In genomic region chr19:50510700-50511068, GRCh38 we compare ENCODE assay signal across 8 cellular contexts. TPM values are rescaled to one million over a fixed set of nuclear protein-coding genes. Genes with fewer than 3 reads are reported as not detected.
A peak's percentile ranks its signal among the peaks of the same experiment; 100 is the strongest.
DNase-seq lines count a peak whose midpoint lies in the region; ATAC-seq and TF ChIP-seq lines count a peak whose summit lies in the region.

No MANE protein-coding gene starts in this region.

- no peaks in the 10 kb centered on the region for H3K36me3 ChIP-seq in CD8-positive, alpha-beta T cell (ENCODE audit: insufficient read depth, low read length)
- no peaks in the 10 kb centered on the region for H3K36me3 ChIP-seq in Karpas-422 (ENCODE audit: insufficient read depth, low read length)
- H3K36me3 ChIP-seq in iPS-20b (ENCODE audit: insufficient read depth, low read depth, low read length), result no peaks in the 10 kb centered on the region
- H3K36me3 ChIP-seq in stomach smooth muscle (ENCODE audit: control insufficient read depth in 2 of 2, insufficient read depth in 2 of 2, low read length in 2 of 2), result no peaks in the 10 kb centered on the region

- no peaks in the 10 kb centered on the region for H4K20me1 ChIP-seq in Karpas-422 (ENCODE audit: insufficient read depth, low read depth, low read length)

- peaks cover 11% of the 10 kb centered on the region for H3K36me3 Mint-ChIP-seq in CD8-positive, alpha-beta T cell
- peaks cover 12% of the 10 kb centered on the region for H3K36me3 Mint-ChIP-seq in activated T-helper 1 cell treated with anti-CD3 and anti-CD28 coated beads, Interleukin-12 subunit alpha, Interleukin-12 subunit beta, Interleukin-2, Interleukin-4 antibody, amounts not matched to agents 30 ng/mL and 10 ng/mL and 1 ng/mL, durations not matched to agents 14 hours and 24 hours and 36 hours (ENCODE audit: low read depth)

- H3K9ac ChIP-seq in Karpas-422 (ENCODE audit: low read length) (peak overlapping the region; percentile 78), iPS-20b (ENCODE audit: low read depth, low read length) (no peak overlapping the region), stomach smooth muscle (ENCODE audit: low read length in 2 of 2) (peak overlapping the region; percentile 70 to 82)

- H3K4me1 Mint-ChIP-seq in CD8-positive, alpha-beta T cell (ENCODE audit: low read depth), result peaks cover 16% of the 10 kb centered on the region
- H3K4me1 Mint-ChIP-seq in activated T-helper 1 cell treated with anti-CD3 and anti-CD28 coated beads, Interleukin-12 subunit alpha, Interleukin-12 subunit beta, Interleukin-2, Interleukin-4 antibody, amounts not matched to agents 30 ng/mL and 10 ng/mL and 1 ng/mL, durations not matched to agents 14 hours and 24 hours and 36 hours (ENCODE audit: low read depth), result peaks cover 18% of the 10 kb centered on the region

- H3K79me2 ChIP-seq in Karpas-422 (ENCODE audit: low read length), result no peaks in the 10 kb centered on the region; the same call in 1 of the 2 replicates

- H3K9me2 ChIP-seq in Karpas-422 (replicated peaks; ENCODE audit: insufficient read depth, low read length), result no peaks in the 10 kb centered on the region

- H3K27ac Mint-ChIP-seq in CD8-positive, alpha-beta T cell, result peak overlapping the region; percentile 99
- H3K27ac Mint-ChIP-seq in activated T-helper 1 cell treated with anti-CD3 and anti-CD28 coated beads, Interleukin-12 subunit alpha, Interleukin-12 subunit beta, Interleukin-2, Interleukin-4 antibody, amounts not matched to agents 30 ng/mL and 10 ng/mL and 1 ng/mL, durations not matched to agents 14 hours and 24 hours and 36 hours, result peak overlapping the region; percentile 99

- ATAC-seq in CD8-positive, alpha-beta T cell, result no peak
- ATAC-seq in GM21423 (IDR thresholded peaks at IDR 0.05; ENCODE audit: unreplicated experiment) (no peak), HG03135 (IDR thresholded peaks at IDR 0.05; ENCODE audit: unreplicated experiment) (no peak)

- peak overlapping the region; percentile 66 for H2AFZ ChIP-seq in Karpas-422 (ENCODE audit: low read length)

- no peak for DNase-seq in CD8-positive, alpha-beta T cell
- no peak for DNase-seq in Karpas-422
- DNase-seq in activated T-helper 1 cell treated with anti-CD3 and anti-CD28 coated beads, Interleukin-12 subunit alpha, Interleukin-12 subunit beta, Interleukin-2, Interleukin-4 antibody, amounts not matched to agents 30 ng/mL and 10 ng/mL and 1 ng/mL, durations not matched to agents 14 hours and 24 hours and 36 hours (ENCODE audit: low spot score), result no peak
- DNase-seq in DMS53 (lab: John Stamatoyannopoulos, UW), result no peak

- intact Hi-C loops in CD8-positive, alpha-beta T cell (cut with DNase I, micrococcal nuclease), result loop anchor here (1.0 to 10.0 kb wide), 14 partner anchors 34 to 1638 kb away; partner anchors contain the start of genes EMC10 (in 2 of the 2), GARIN5A (in 2 of the 2), NR1H2 (in 2 of the 2) and CLDND2 (in 1 of the 2)
- intact Hi-C loops in activated T-helper 1 cell treated with anti-CD3 and anti-CD28 coated beads, Interleukin-12 subunit alpha, Interleukin-12 subunit beta, Interleukin-2, Interleukin-4 antibody, amounts not matched to agents 30 ng/mL and 10 ng/mL and 1 ng/mL, durations not matched to agents 14 hours and 24 hours and 36 hours (cut with micrococcal nuclease), result loop anchor here (1.0 to 2.0 kb wide), 13 partner anchors 34 to 870 kb away; partner anchors contain the start of genes CTU1, EMC10, GARIN5A and KCNC3

- H3K9me3 ChIP-seq in CD8-positive, alpha-beta T cell (ENCODE audit: low read length), result no peaks in the 10 kb centered on the region
- H3K9me3 ChIP-seq in Karpas-422 (ENCODE audit: low read length), result no peaks in the 10 kb centered on the region
- H3K9me3 ChIP-seq in iPS-20b (ENCODE audit: insufficient read depth, low read depth, low read length), result peaks cover 14% of the 10 kb centered on the region
- no peaks in the 10 kb centered on the region for H3K9me3 ChIP-seq in stomach smooth muscle (ENCODE audit: control insufficient read depth in 2 of 2, low read length in 2 of 2)

- H3K9me3 Mint-ChIP-seq in CD8-positive, alpha-beta T cell, result no peaks in the 10 kb centered on the region
- no peaks in the 10 kb centered on the region for H3K9me3 Mint-ChIP-seq in activated T-helper 1 cell treated with anti-CD3 and anti-CD28 coated beads, Interleukin-12 subunit alpha, Interleukin-12 subunit beta, Interleukin-2, Interleukin-4 antibody, amounts not matched to agents 30 ng/mL and 10 ng/mL and 1 ng/mL, durations not matched to agents 14 hours and 24 hours and 36 hours

- H3K27me3 Mint-ChIP-seq in CD8-positive, alpha-beta T cell (ENCODE audit: low read depth), result peaks cover 4% of the 10 kb centered on the region
- H3K27me3 Mint-ChIP-seq in activated T-helper 1 cell treated with anti-CD3 and anti-CD28 coated beads, Interleukin-12 subunit alpha, Interleukin-12 subunit beta, Interleukin-2, Interleukin-4 antibody, amounts not matched to agents 30 ng/mL and 10 ng/mL and 1 ng/mL, durations not matched to agents 14 hours and 24 hours and 36 hours (ENCODE audit: insufficient read depth), result peaks cover 5% of the 10 kb centered on the region

- H3K27ac ChIP-seq in CD8-positive, alpha-beta T cell (ENCODE audit: low read depth, low read length), result peak overlapping the region; percentile 90
- H3K27ac ChIP-seq in Karpas-422 (ENCODE audit: low read length) (peak overlapping the region; percentile 12; the same call in 1 of the 2 replicates), iPS-20b (ENCODE audit: low read length) (no peak overlapping the region), stomach smooth muscle (ENCODE audit: low read length) (peak overlapping the region; percentile 24)

- POLR2A ChIA-PET in CD8-positive, alpha-beta T cell (lab: Charles Lee), result interaction anchor here (1.2 to 1.5 kb wide), 6 partner anchors 32 to 214 kb away, joined by 3 to 10 read pairs (median 6); partner anchors contain the start of genes NR1H2 and POLD1

- no peaks in the 10 kb centered on the region for H3K27me3 ChIP-seq in CD8-positive, alpha-beta T cell (ENCODE audit: insufficient read depth, low read length)
- no peaks in the 10 kb centered on the region for H3K27me3 ChIP-seq in Karpas-422 (ENCODE audit: low read length)
- peaks cover 5% of the 10 kb centered on the region; the same call in 1 of the 2 replicates for H3K27me3 ChIP-seq in iPS-20b (ENCODE audit: insufficient read depth, low read length)
- peaks cover 0 to 3% of the 10 kb centered on the region in 2 donors for H3K27me3 ChIP-seq in stomach smooth muscle (ENCODE audit: control insufficient read depth in 1 of 2, insufficient read depth in 2 of 2, low read length in 2 of 2)

- TF ChIP-seq CTCF in CD8-positive, alpha-beta T cell (IDR thresholded peaks at IDR 0.05), result no peak

- H3K4me3 Mint-ChIP-seq in CD8-positive, alpha-beta T cell, result peak overlapping the region; percentile 91
- peak overlapping the region; percentile 96 for H3K4me3 Mint-ChIP-seq in activated T-helper 1 cell treated with anti-CD3 and anti-CD28 coated beads, Interleukin-12 subunit alpha, Interleukin-12 subunit beta, Interleukin-2, Interleukin-4 antibody, amounts not matched to agents 30 ng/mL and 10 ng/mL and 1 ng/mL, durations not matched to agents 14 hours and 24 hours and 36 hours

- CTCF ChIA-PET in CD8-positive, alpha-beta T cell (lab: Charles Lee), result interaction anchor here (1.7 kb wide), 1 partner anchor 50 kb away, joined by 4 read pairs; no protein-coding TSS in a partner anchor

- H3K4me3 ChIP-seq in CD8-positive, alpha-beta T cell (ENCODE audit: low read depth, low read length), result peak overlapping the region; percentile 93
- H3K4me3 ChIP-seq in Karpas-422 (ENCODE audit: low read length) (peak overlapping the region; percentile 77), iPS-20b (ENCODE audit: low read length) (peak overlapping the region; percentile 60; the same call in 1 of the 2 replicates), stomach smooth muscle (ENCODE audit: low read length in 2 of 2) (peak overlapping the region; percentile 75 to 87)

- peak overlapping the region; percentile 78 for H3K4me2 ChIP-seq in Karpas-422 (ENCODE audit: low read depth, low read length, poor library complexity, severe bottlenecking)

- H3K4me1 ChIP-seq in CD8-positive, alpha-beta T cell (ENCODE audit: insufficient read depth, low read length), result peaks cover 16% of the 10 kb centered on the region
- peaks cover 16% of the 10 kb centered on the region for H3K4me1 ChIP-seq in Karpas-422 (ENCODE audit: low read length)
- no peaks in the 10 kb centered on the region for H3K4me1 ChIP-seq in iPS-20b (ENCODE audit: insufficient read depth, low read length)
- peaks cover 12% of the 10 kb centered on the region for H3K4me1 ChIP-seq in stomach smooth muscle (ENCODE audit: control insufficient read depth, insufficient read depth, low read length)

RNA-seq across cellular contexts. Expression of gene JOSD2, which starts 0.3 kb away (rescaled TPM):
- 1 to 10 TPM; 8.8 to 9.9 TPM for total RNA-seq in CD8-positive, alpha-beta T cell
- total RNA-seq in Karpas-422 (2014; rRNA removed; shearing (Covaris generic); ENCODE audit: low replicate concordance), result 15.8 and 42.3 TPM in 2 replicates
- total RNA-seq in activated T-helper 1 cell treated with anti-CD3 and anti-CD28 coated beads, Interleukin-12 subunit alpha, Interleukin-12 subunit beta, Interleukin-2, Interleukin-4 antibody, amounts not matched to agents 30 ng/mL and 10 ng/mL and 1 ng/mL, durations not matched to agents 14 hours and 24 hours and 36 hours, result 38.5 and 41.7 TPM in 2 replicates

RNA-seq across cellular contexts. Expression of gene ASPDH, which starts 3.0 kb away (rescaled TPM):
- total RNA-seq in CD8-positive, alpha-beta T cell, result not detected
- not detected in 2 replicates for total RNA-seq in Karpas-422 (2014; rRNA removed; shearing (Covaris generic); ENCODE audit: low replicate concordance)
- not detected in 2 replicates for total RNA-seq in activated T-helper 1 cell treated with anti-CD3 and anti-CD28 coated beads, Interleukin-12 subunit alpha, Interleukin-12 subunit beta, Interleukin-2, Interleukin-4 antibody, amounts not matched to agents 30 ng/mL and 10 ng/mL and 1 ng/mL, durations not matched to agents 14 hours and 24 hours and 36 hours

RNA-seq across cellular contexts. Expression of gene GARIN5A, which starts 34.0 kb away (rescaled TPM):
- under 1 TPM in 1 of 2 experiments, not detected in 1; 0.33 TPM for total RNA-seq in CD8-positive, alpha-beta T cell
- 1.2 TPM in 1 of 2 replicates, not detected in the other for total RNA-seq in Karpas-422 (2014; rRNA removed; shearing (Covaris generic); ENCODE audit: low replicate concordance)
- total RNA-seq in activated T-helper 1 cell treated with anti-CD3 and anti-CD28 coated beads, Interleukin-12 subunit alpha, Interleukin-12 subunit beta, Interleukin-2, Interleukin-4 antibody, amounts not matched to agents 30 ng/mL and 10 ng/mL and 1 ng/mL, durations not matched to agents 14 hours and 24 hours and 36 hours, result 0.39 and 0.88 TPM in 2 replicates

RNA-seq across cellular contexts. Expression of gene EMC10, which starts 34.4 kb away (rescaled TPM):
- total RNA-seq in CD8-positive, alpha-beta T cell, result 100 to 1,000 TPM in 1 of 2 experiments, 10 to 100 TPM in 1; 96.7 to 104 TPM
- total RNA-seq in Karpas-422 (2014; rRNA removed; shearing (Covaris generic); ENCODE audit: low replicate concordance), result 63.7 and 93.4 TPM in 2 replicates
- total RNA-seq in activated T-helper 1 cell treated with anti-CD3 and anti-CD28 coated beads, Interleukin-12 subunit alpha, Interleukin-12 subunit beta, Interleukin-2, Interleukin-4 antibody, amounts not matched to agents 30 ng/mL and 10 ng/mL and 1 ng/mL, durations not matched to agents 14 hours and 24 hours and 36 hours, result 90.0 and 95.4 TPM in 2 replicates

RNA-seq across cellular contexts. Expression of gene LRRC4B, which starts 57.6 kb away (rescaled TPM):
- total RNA-seq in CD8-positive, alpha-beta T cell, result not detected
- not detected in 2 replicates for total RNA-seq in Karpas-422 (2014; rRNA removed; shearing (Covaris generic); ENCODE audit: low replicate concordance)
- 0.05 and 0.15 TPM in 2 replicates for total RNA-seq in activated T-helper 1 cell treated with anti-CD3 and anti-CD28 coated beads, Interleukin-12 subunit alpha, Interleukin-12 subunit beta, Interleukin-2, Interleukin-4 antibody, amounts not matched to agents 30 ng/mL and 10 ng/mL and 1 ng/mL, durations not matched to agents 14 hours and 24 hours and 36 hours
